In genomic region chr11:32431657-32432056, GRCh38 we compare ENCODE assay signal across 26 cellular contexts. TPM values are rescaled to one million over a fixed set of nuclear protein-coding genes. Genes with fewer than 3 reads are reported as not detected.
DNase-seq lines count a peak whose midpoint lies in the region; ATAC-seq, FAIRE-seq and TF ChIP-seq lines count a peak whose summit lies in the region.
"Had no signal": no experiment of that assay in that cellular context is flagged by ENCODE, and none has a peak within 500 bp of the region (broad histone marks: within the 10 kb centered on the region; RNA-seq: fewer than 3 reads in every experiment).

No MANE protein-coding gene starts in this region.

- H3K27ac ChIP-seq in heart left ventricle (peak overlapping the region in 9 of 12 donors; percentile 46 to 98 (median 88)), right atrium auricular region (no peak overlapping the region), uterus (peak overlapping the region; percentile 98 to 99)
- H3K27ac ChIP-seq: 22Rv1; BLaER1 treated with 17β-estradiol and CSF1 and Interleukin-3, amounts not matched to agents 10 nM and 100 nM; HL-60; Peyer's patch; SJCRH30 had no signal

- peaks cover 2% of the 10 kb centered on the region for H3K9me3 Mint-ChIP-seq in nephron
- H3K9me3 Mint-ChIP-seq: CD8-positive, alpha-beta T cell; HFFc6 had no signal

- peaks cover 0 to 4% (median 0%) of the 10 kb centered on the region in 9 donors for H3K36me3 ChIP-seq in heart left ventricle
- H3K36me3 ChIP-seq in right atrium auricular region = no peaks in the 10 kb centered on the region
- no peaks in the 10 kb centered on the region for H3K36me3 ChIP-seq in uterus
- H3K36me3 ChIP-seq: BLaER1 treated with 17β-estradiol and CSF1 and Interleukin-3, amounts not matched to agents 10 nM and 100 nM; Peyer's patch; SJCRH30 had no signal

- H3K27ac Mint-ChIP-seq in nephron = peak overlapping the region; percentile 95 to 98 (median 97)
- H3K27ac Mint-ChIP-seq: CD8-positive, alpha-beta T cell; HFFc6 had no signal

- TF ChIP-seq CTCF in heart left ventricle (IDR thresholded peaks at IDR 0.05) (no peak), right atrium auricular region (IDR thresholded peaks at IDR 0.05) (no peak), fibroblast of pulmonary artery (IDR thresholded peaks at IDR 0.05; ENCODE audit: low read length, missing control alignments) (no peak), nephron (IDR thresholded peaks at IDR 0.05; ENCODE audit: unreplicated experiment in 3 of 3) (no peak), uterus (IDR thresholded peaks at IDR 0.05) (no peak)

- intact Hi-C loops in heart left ventricle (cut with DNase I) = loop anchor here in 2 of 10 donors (10.0 kb wide), 1 partner anchor 153 kb away; the partner anchor contains the start of gene EIF3M (in 2 of the 2)
- intact Hi-C loops in uterus (cut with DNase I; ENCODE audit: low total_unique reads) = loop anchor here (10.0 kb wide), 2 partner anchors 47 to 117 kb away; no protein-coding TSS in a partner anchor

- TF ChIP-seq POLR2A in heart left ventricle (IDR thresholded peaks at IDR 0.05) = no peak
- no peak for TF ChIP-seq POLR2A in uterus (IDR thresholded peaks at IDR 0.05)

- peaks cover 90% of the 10 kb centered on the region for H3K27me3 Mint-ChIP-seq in nephron (ENCODE audit: low read depth)

- ATAC-seq in heart left ventricle (no peak), HG03039 (IDR thresholded peaks at IDR 0.05; ENCODE audit: unreplicated experiment) (no peak), HG02884 (IDR thresholded peaks at IDR 0.05; ENCODE audit: unreplicated experiment) (no peak)
- ATAC-seq: CD8-positive, alpha-beta T cell had no signal

- no peak for FAIRE-seq in RCC 7860 (lab: Jason Lieb, UNC)

- WGBS in heart left ventricle, 4 donors = 50 to 66% (median 55%) methylated on average over 9 of the region's 9 CpGs

- peaks cover 51% of the 10 kb centered on the region for H3K4me1 Mint-ChIP-seq in nephron

- H3K9me3 ChIP-seq in heart left ventricle (no peaks in the 10 kb centered on the region), right atrium auricular region (no peaks in the 10 kb centered on the region), uterus (no peaks in the 10 kb centered on the region)
- H3K9me3 ChIP-seq: Peyer's patch, SJCRH30 had no signal

- H3K4me1 ChIP-seq in heart left ventricle (peaks cover 0 to 54% (median 9%) of the 10 kb centered on the region in 12 donors), right atrium auricular region (peaks cover 0 to 29% of the 10 kb centered on the region in 2 donors), uterus (peaks cover 0 to 10% of the 10 kb centered on the region in 2 donors)
- H3K4me1 ChIP-seq: SJCRH30 had no signal

- peak overlapping the region; percentile 91 to 94 (median 92) for H3K4me3 Mint-ChIP-seq in nephron
- H3K4me3 Mint-ChIP-seq: CD8-positive, alpha-beta T cell; HFFc6 had no signal

- H3K4me3 ChIP-seq in heart left ventricle (peak overlapping the region in 2 of 12 donors; percentile 69 to 90), right atrium auricular region (no peak overlapping the region), fibroblast of pulmonary artery (replicated peaks; ENCODE audit: low read depth, low read length) (peak overlapping the region; percentile 72), uterus (peak overlapping the region; percentile 72 to 86)
- H3K4me3 ChIP-seq: BLaER1 treated with 17β-estradiol and CSF1 and Interleukin-3, amounts not matched to agents 10 nM and 100 nM; Peyer's patch; SJCRH30 had no signal

- DNase-seq in heart left ventricle (no peak), right atrium auricular region (ENCODE audit: low spot score) (no peak), fibroblast of pulmonary artery (ENCODE audit: low read depth) (no peak), uterus (no peak), RCC 7860 (ENCODE audit: low spot score) (no peak)
- DNase-seq: ACHN; Calu3; CD8-positive, alpha-beta T cell; EL; HFFc6; KG1; NCI-H1092 treated with DMSO at 0.1 percent for 48 hours; NCI-H146; NCI-H2029; NCI-H345; NCI-H524; NCI-H82; Peyer's patch; SJCRH30 had no signal

- peaks cover 71% of the 10 kb centered on the region for H3K36me3 Mint-ChIP-seq in nephron (ENCODE audit: low read depth)
- H3K36me3 Mint-ChIP-seq: CD8-positive, alpha-beta T cell had no signal

- H3K27me3 ChIP-seq in heart left ventricle = peaks cover 21 to 99% (median 83%) of the 10 kb centered on the region in 9 donors
- peaks cover 21 to 28% of the 10 kb centered on the region in 2 donors for H3K27me3 ChIP-seq in right atrium auricular region
- no peaks in the 10 kb centered on the region for H3K27me3 ChIP-seq in uterus
- H3K27me3 ChIP-seq: SJCRH30 had no signal

RNA-seq across cellular contexts. Expression of gene WT1, which starts 3.7 kb away (rescaled TPM):
- total RNA-seq in heart left ventricle (10 to 100 TPM in 1 of 9 donors, 1 to 10 TPM in 8; 1.3 to 16.6 (median 2.9) TPM), right atrium auricular region (10 to 100 TPM in 1 of 2 donors, 1 to 10 TPM in 1; 8.1 to 10.6 TPM), uterus (100 to 1,000 TPM in 1 of 4 donors, 10 to 100 TPM in 3; 51.2 to 125 (median 53.6) TPM)
- 1 to 10 TPM; 1.0 to 1.2 TPM for polyA plus RNA-seq in heart left ventricle
- total RNA-seq: Calu3; CD8-positive, alpha-beta T cell; HFFc6; HT-29; Peyer's patch; SJCRH30 had no signal

Comparison
In these comparisons a context has a peak if more than half of its experiments do, and no peak if none do; other contexts are left out.
1. H3K27ac ChIP-seq: peak in heart left ventricle (9 of 12) and uterus (2 of 2); none in right atrium auricular region (0 of 2).
2. H3K4me3 ChIP-seq: peak in fibroblast of pulmonary artery (single experiment) and uterus (2 of 2); none in right atrium auricular region (0 of 2).